Comparison of ENCODE assay signal across 13 cellular contexts in genomic region chr2:38515155-38516074, GRCh38.
DNase-seq lines count a peak whose midpoint lies in the region; ATAC-seq and TF ChIP-seq lines count a peak whose summit lies in the region.
"Had no signal": no experiment of that assay in that cellular context is flagged by ENCODE, and none has a peak within 500 bp of the region (broad histone marks: within the 10 kb centered on the region; RNA-seq: fewer than 3 reads in every experiment).

No MANE protein-coding gene starts in this region.

- intact Hi-C loops in colonic mucosa (cut with DNase I) (no loop called here), lower lobe of right lung (cut with DNase I) (no loop called here)

- no peak for TF ChIP-seq CTCF in NB4 (IDR thresholded peaks at IDR 0.05; ENCODE audit: low read depth, low read length)
- no peak for TF ChIP-seq CTCF in colonic mucosa (IDR thresholded peaks at IDR 0.05)
- TF ChIP-seq CTCF in lower lobe of right lung (IDR thresholded peaks at IDR 0.05): no peak

- 92% methylated on average over 26 of the region's 26 CpGs for WGBS in thymus

- ATAC-seq in lower lobe of right lung: peak; percentile 85 to 91
- ATAC-seq in stimulated activated naive CD8-positive, alpha-beta T cell treated with anti-CD3 and anti-CD28 coated beads, Interleukin-15, Interleukin-2, amounts not matched to agents 100 U/mL and 50 U/mL, for 24 hours: no peak
- ATAC-seq: GM12878; stimulated activated effector memory CD8-positive, alpha-beta T cell treated with anti-CD3 and anti-CD28 coated beads, Interleukin-12 subunit alpha, Interleukin-12 subunit beta, amount 100 ng/mL, for 72 hours had no signal

- no peaks in the 10 kb centered on the region for H3K36me3 ChIP-seq in colonic mucosa
- no peaks in the 10 kb centered on the region for H3K36me3 ChIP-seq in lower lobe of right lung
- no peaks in the 10 kb centered on the region for H3K36me3 ChIP-seq in thymus (ENCODE audit: control insufficient read depth, insufficient read depth)

- no peak for TF ChIP-seq POLR2A in NB4 (IDR thresholded peaks at IDR 0.05; ENCODE audit: extremely low read depth, insufficient read length)

- H3K27ac ChIP-seq in colonic mucosa: peak overlapping the region; percentile 8
- H3K27ac ChIP-seq in lower lobe of right lung: peak overlapping the region; percentile 77
- peak overlapping the region; percentile 58 for H3K27ac ChIP-seq in thymus (ENCODE audit: low read depth)

- H3K4me1 ChIP-seq in colonic mucosa: no peaks in the 10 kb centered on the region
- H3K4me1 ChIP-seq in lower lobe of right lung: no peaks in the 10 kb centered on the region
- no peaks in the 10 kb centered on the region for H3K4me1 ChIP-seq in thymus (ENCODE audit: control insufficient read depth, insufficient read depth, low read length)

- no peaks in the 10 kb centered on the region for H3K27me3 ChIP-seq in colonic mucosa
- no peaks in the 10 kb centered on the region for H3K27me3 ChIP-seq in lower lobe of right lung (ENCODE audit: low read depth)
- H3K27me3 ChIP-seq in thymus (ENCODE audit: control insufficient read depth, insufficient read depth): no peaks in the 10 kb centered on the region

- no peak overlapping the region for H3K9ac ChIP-seq in colonic mucosa (ENCODE audit: low read depth in 2 of 2, low read length in 2 of 2)

- peak overlapping the region; percentile 56 for H3K4me3 ChIP-seq in NB4 (ENCODE audit: low read depth, low read length)
- no peak overlapping the region for H3K4me3 ChIP-seq in colonic mucosa
- peak overlapping the region; percentile 35 for H3K4me3 ChIP-seq in lower lobe of right lung
- H3K4me3 ChIP-seq in thymus (ENCODE audit: low read length): no peak overlapping the region
- H3K4me3 ChIP-seq: GM12878 had no signal

- DNase-seq in NB4 (ENCODE audit: low read depth) (peak; percentile 87), colonic mucosa (no peak), lower lobe of right lung (peak; percentile 77), SW 1271 (lab: John Stamatoyannopoulos, UW) (no peak), SHP77 (lab: John Stamatoyannopoulos, UW) (no peak), mesenteric fat pad (ENCODE audit: low spot score) (no peak)
- no peak for DNase-seq in stimulated activated naive CD8-positive, alpha-beta T cell treated with anti-CD3 and anti-CD28 coated beads, Interleukin-15, Interleukin-2, amounts not matched to agents 100 U/mL and 50 U/mL, for 24 hours
- DNase-seq: activated B cell treated with CpG ODN at 0.5 μM for 24 hours; central memory CD4-positive, alpha-beta T cell; NCI-H187 had no signal

- H3K9me3 ChIP-seq in colonic mucosa (no peaks in the 10 kb centered on the region), lower lobe of right lung (no peaks in the 10 kb centered on the region), thymus (ENCODE audit: control insufficient read depth) (no peaks in the 10 kb centered on the region)

Comparison
In these comparisons a context has a peak if more than half of its experiments do, and no peak if none do; other contexts are left out.
1. DNase-seq: peak in NB4 (single experiment) and lower lobe of right lung (single experiment); none in colonic mucosa (single experiment), SW 1271 (0 of 2), SHP77 (0 of 2), stimulated activated naive CD8-positive, alpha-beta T cell treated with anti-CD3 and anti-CD28 coated beads, Interleukin-15, Interleukin-2, amounts not matched to agents 100 U/mL and 50 U/mL, for 24 hours (single experiment) and mesenteric fat pad (single experiment).
2. H3K4me3 ChIP-seq: peak in NB4 (single experiment) and lower lobe of right lung (single experiment); none in colonic mucosa (single experiment) and thymus (single experiment).
3. H3K27ac ChIP-seq: peak in every context shown above with its lines; median percentile 77 in lower lobe of right lung; 58 in thymus; 8 in colonic mucosa.